In genomic region chr1:17551755-17552234, GRCh38 we compare ENCODE assay signal across 1 cellular context.
TF ChIP-seq lines count a peak whose summit lies in the region.

No MANE protein-coding gene starts in this region.

TF ChIP-seq in HCT116, 20 proteins besides CTCF, POLR2A, EP300 and RAD21 (continued from another document):
- TF ChIP-seq, protein P1, sequence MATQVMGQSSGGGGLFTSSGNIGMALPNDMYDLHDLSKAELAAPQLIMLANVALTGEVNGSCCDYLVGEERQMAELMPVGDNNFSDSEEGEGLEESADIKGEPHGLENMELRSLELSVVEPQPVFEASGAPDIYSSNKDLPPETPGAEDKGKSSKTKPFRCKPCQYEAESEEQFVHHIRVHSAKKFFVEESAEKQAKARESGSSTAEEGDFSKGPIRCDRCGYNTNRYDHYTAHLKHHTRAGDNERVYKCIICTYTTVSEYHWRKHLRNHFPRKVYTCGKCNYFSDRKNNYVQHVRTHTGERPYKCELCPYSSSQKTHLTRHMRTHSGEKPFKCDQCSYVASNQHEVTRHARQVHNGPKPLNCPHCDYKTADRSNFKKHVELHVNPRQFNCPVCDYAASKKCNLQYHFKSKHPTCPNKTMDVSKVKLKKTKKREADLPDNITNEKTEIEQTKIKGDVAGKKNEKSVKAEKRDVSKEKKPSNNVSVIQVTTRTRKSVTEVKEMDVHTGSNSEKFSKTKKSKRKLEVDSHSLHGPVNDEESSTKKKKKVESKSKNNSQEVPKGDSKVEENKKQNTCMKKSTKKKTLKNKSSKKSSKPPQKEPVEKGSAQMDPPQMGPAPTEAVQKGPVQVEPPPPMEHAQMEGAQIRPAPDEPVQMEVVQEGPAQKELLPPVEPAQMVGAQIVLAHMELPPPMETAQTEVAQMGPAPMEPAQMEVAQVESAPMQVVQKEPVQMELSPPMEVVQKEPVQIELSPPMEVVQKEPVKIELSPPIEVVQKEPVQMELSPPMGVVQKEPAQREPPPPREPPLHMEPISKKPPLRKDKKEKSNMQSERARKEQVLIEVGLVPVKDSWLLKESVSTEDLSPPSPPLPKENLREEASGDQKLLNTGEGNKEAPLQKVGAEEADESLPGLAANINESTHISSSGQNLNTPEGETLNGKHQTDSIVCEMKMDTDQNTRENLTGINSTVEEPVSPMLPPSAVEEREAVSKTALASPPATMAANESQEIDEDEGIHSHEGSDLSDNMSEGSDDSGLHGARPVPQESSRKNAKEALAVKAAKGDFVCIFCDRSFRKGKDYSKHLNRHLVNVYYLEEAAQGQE (IDR thresholded peaks at IDR 0.05; ENCODE audit: low read depth), result no peak
- TF ChIP-seq ELF1 (IDR thresholded peaks at IDR 0.05; ENCODE audit: borderline replicate concordance, low read depth), result no peak
